ENCODE assay signal across 1 cellular context in genomic region chr5:52998552-52999313, GRCh38.
TF ChIP-seq lines count a peak whose summit lies in the region.

No MANE protein-coding gene starts in this region.

TF ChIP-seq in SK-N-SH, 30 proteins besides CTCF, POLR2A, EP300 and RAD21 (continued from another document):
- no peak for TF ChIP-seq USF1 (IDR thresholded peaks at IDR 0.05; ENCODE audit: borderline replicate concordance, low read depth)
- no peak for TF ChIP-seq NRF1 (IDR thresholded peaks at IDR 0.05; ENCODE audit: low read depth, low read length)
- no peak for TF ChIP-seq SIN3A (IDR thresholded peaks at IDR 0.05; ENCODE audit: borderline replicate concordance, low read depth, low read length)
- TF ChIP-seq TEAD4 (IDR thresholded peaks at IDR 0.05; ENCODE audit: borderline replicate concordance, insufficient read depth): no peak
- peak; percentile 44; the same call in 1 of the 2 replicates for TF ChIP-seq NFIC (IDR thresholded peaks at IDR 0.05; ENCODE audit: borderline replicate concordance)
- no peak for TF ChIP-seq REST (IDR thresholded peaks at IDR 0.05; ENCODE audit: low read depth, low read length)
- TF ChIP-seq POLR2AphosphoS5 (IDR thresholded peaks at IDR 0.05; ENCODE audit: low read depth, low read length): no peak
- peak; percentile 19; the same call in 1 of the 2 replicates for TF ChIP-seq TCF12 (IDR thresholded peaks at IDR 0.05)
- no peak for TF ChIP-seq ZBTB33 (IDR thresholded peaks at IDR 0.05; ENCODE audit: borderline replicate concordance, low read depth)
- TF ChIP-seq EZH2phosphoT487 (IDR thresholded peaks at IDR 0.05; ENCODE audit: borderline replicate concordance, low read depth): no peak
- no peak for TF ChIP-seq RFX5 (IDR thresholded peaks at IDR 0.05; ENCODE audit: low read length)
